17 cellular contexts compared by ENCODE assay signal in the genomic region with DNA sequence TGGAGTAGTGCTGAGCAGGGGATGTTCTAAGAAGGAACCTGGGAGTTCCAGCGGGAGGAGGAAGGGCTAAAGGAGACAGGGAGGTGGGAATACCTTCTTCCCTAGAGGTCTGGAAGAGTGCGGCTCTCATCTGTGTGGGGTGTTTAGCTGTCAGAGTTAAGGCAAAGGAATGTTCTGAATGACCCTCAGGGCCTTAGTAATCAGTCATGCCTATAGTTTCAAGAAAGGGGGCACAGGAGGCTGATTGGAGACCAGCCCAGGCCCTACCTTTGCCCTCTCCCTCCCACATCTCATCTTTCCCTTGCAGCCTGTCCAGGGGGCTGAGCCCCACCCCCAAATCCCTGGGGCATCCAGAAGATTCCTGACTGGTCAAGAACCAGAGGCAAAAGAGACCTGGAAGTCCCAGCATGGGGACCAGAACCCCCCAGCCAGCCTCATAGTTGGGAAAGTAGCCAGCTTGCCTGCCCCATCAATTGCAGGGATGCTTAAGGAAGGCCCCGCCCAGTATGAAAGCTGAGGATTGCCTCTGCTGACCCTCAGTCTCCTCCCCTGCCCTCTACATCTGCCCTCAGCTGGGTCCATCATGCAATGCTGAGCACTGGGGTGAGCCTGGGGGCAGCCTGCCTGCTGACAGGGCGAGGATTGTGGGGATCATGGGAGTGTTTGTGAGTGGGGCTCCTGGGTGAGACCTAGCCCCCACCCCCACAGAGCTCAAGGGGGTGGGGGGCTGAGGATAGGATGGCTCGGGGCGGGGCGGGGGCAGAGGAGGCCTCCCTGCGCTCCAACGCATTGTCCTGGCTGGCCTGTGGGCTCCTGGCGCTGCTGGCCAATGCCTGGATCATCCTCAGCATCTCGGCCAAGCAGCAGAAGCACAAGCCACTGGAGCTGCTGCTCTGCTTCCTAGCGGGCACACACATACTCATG. TPM values are rescaled to one million over a fixed set of nuclear protein-coding genes. Genes with fewer than 3 reads are reported as not detected.
DNase-seq lines count a peak whose midpoint lies in the region; ATAC-seq, FAIRE-seq and TF ChIP-seq lines count a peak whose summit lies in the region.
"Had no signal": no experiment of that assay in that cellular context is flagged by ENCODE, and none has a peak within 500 bp of the region (broad histone marks: within the 10 kb centered on the region; RNA-seq: fewer than 3 reads in every experiment).

No MANE protein-coding gene starts in this region.

- no peaks in the 10 kb centered on the region for H4K20me1 ChIP-seq in HepG2 (ENCODE audit: insufficient read depth, low read length)

- no peak for FAIRE-seq in HepG2 (lab: Jason Lieb, UNC)
- FAIRE-seq: endothelial cell of umbilical vein had no signal

- H2AFZ ChIP-seq in HepG2 (ENCODE audit: low read length): no peak overlapping the region

- H3K4me1 ChIP-seq in HepG2 (ENCODE audit: insufficient read depth, low read length) (peaks cover 37% of the 10 kb centered on the region), right lobe of liver (peaks cover 0 to 5% (median 0%) of the 10 kb centered on the region in 4 donors)

- peaks cover 4% of the 10 kb centered on the region for H3K79me2 ChIP-seq in HepG2 (ENCODE audit: insufficient read depth, low read length)

- WGBS in HepG2 (ENCODE audit: low lambda C conversion rate): 79% methylated on average over 10 of the region's 12 CpGs
- 64% methylated on average over 4 of the region's 12 CpGs for WGBS in right lobe of liver (ENCODE audit: insufficient coverage, low coverage, low lambda C conversion rate, missing lambda C conversion rate)

- DNase-seq in HepG2 (ENCODE audit: low spot score) (no peak), right lobe of liver (no peak), NOMO-1 treated with dmso at 0.1 percent for 144 hours (lab: John Stamatoyannopoulos, UW; ENCODE audit: unreplicated experiment) (no peak), mesenteric fat pad (ENCODE audit: low spot score) (no peak)
- no peak for DNase-seq in effector CD8-positive, alpha-beta T cell (lab: John Stamatoyannopoulos, UW)
- DNase-seq: 8988T; activated CD4-positive, alpha-beta memory T cell treated with anti-CD3 and anti-CD28 coated beads for 36 hours; activated T-cell treated with anti-CD3 and anti-CD28 coated beads, Interleukin-2, amount 50 U/mL, for 72 hours; DMS53; foreskin fibroblast; NCI-H187; stimulated activated naive B cell treated with anti-CD40 and anti-IgM and Interleukin-4, amounts not matched to agents 10 μg/mL and 1 μg/mL and 100 μg/mL, for 72 hours; SW 1271; trophoblast cell had no signal

- no peak for TF ChIP-seq RAD21 in HepG2 (CRISPR knock-in tag; IDR thresholded peaks at IDR 0.05)

- H3K9ac ChIP-seq in HepG2 (ENCODE audit: insufficient read depth, low read depth, low read length): no peak overlapping the region

- H3K36me3 ChIP-seq in HepG2 (replicated peaks in 1 of 2; ENCODE audit: control insufficient read depth in 1 of 2, insufficient read depth in 2 of 2, low read length in 2 of 2): no peaks in the 10 kb centered on the region
- no peaks in the 10 kb centered on the region for H3K36me3 ChIP-seq in right lobe of liver

- CTCF ChIA-PET in HepG2 (lab: Yijun Ruan, JAX; ENCODE audit: low intra/inter-chr PET ratio, low total read pairs): no interaction called here

- POLR2A ChIA-PET in HepG2 (lab: Yijun Ruan, JAX): interaction anchor here (0.6 to 1.0 kb wide), 2 partner anchors 9 to 70 kb away, joined by 3 to 6 read pairs; partner anchors contain the start of gene MLF2

- intact Hi-C loops in HepG2 (cut with micrococcal nuclease; ENCODE audit: unreplicated experiment) (loop anchor here (2.0 to 10.0 kb wide), 2 partner anchors 45 to 209 kb away; no protein-coding TSS in a partner anchor), right lobe of liver (cut with DNase I) (no loop called here)

- H3K4me2 ChIP-seq in HepG2 (ENCODE audit: low read depth, low read length): no peak overlapping the region

- H3K9me3 ChIP-seq in HepG2 (ENCODE audit: low read length) (no peaks in the 10 kb centered on the region), right lobe of liver (no peaks in the 10 kb centered on the region), iPS-18c (ENCODE audit: control insufficient read depth, insufficient read depth, low read length) (no peaks in the 10 kb centered on the region)

- TF ChIP-seq CTCF in HepG2 (CRISPR knock-in tag; IDR thresholded peaks at IDR 0.05) (no peak), right lobe of liver (IDR thresholded peaks at IDR 0.05) (no peak)

- no TSS peak for BruUV-seq in HepG2 (replicated peaks; lab: Mats Ljungman, UMichigan)

- in situ Hi-C loops in HepG2 (cut with HindIII; ENCODE audit: extremely low pct_ligation_motif_present, low pct_unique_long_range_greater_than_20kb): no loop called here

- no peak for TF ChIP-seq POLR2A in HepG2 (IDR thresholded peaks at IDR 0.05; ENCODE audit: insufficient read depth in 1 of 2, low read depth in 2 of 2, low read length in 2 of 2)
- TF ChIP-seq POLR2A in right lobe of liver (IDR thresholded peaks at IDR 0.05): no peak

- peaks cover 5 to 22% of the 10 kb centered on the region in 2 experiments; a peak in 4 of 5 replicates for H3K27me3 ChIP-seq in HepG2 (ENCODE audit: control insufficient read depth in 1 of 2, insufficient read depth in 2 of 2, low read length in 2 of 2)
- no peaks in the 10 kb centered on the region for H3K27me3 ChIP-seq in right lobe of liver

- H3K4me3 ChIP-seq in HepG2 (replicated peaks in 1 of 3; ENCODE audit: insufficient read depth in 1 of 3, low read depth in 2 of 3, low read length in 3 of 3) (no peak overlapping the region), right lobe of liver (no peak overlapping the region), iPS-18c (ENCODE audit: insufficient read depth, low read depth, low read length) (peak overlapping the region; percentile 59; the same call in 1 of the 2 replicates)

- ATAC-seq in HepG2 (no peak), right lobe of liver (no peak)
- ATAC-seq: activated T-cell treated with anti-CD3 and anti-CD28 coated beads, Interleukin-2, amount 50 U/mL, for 72 hours; stimulated activated naive B cell treated with anti-CD40 and anti-IgM and Interleukin-4, amounts not matched to agents 10 μg/mL and 1 μg/mL and 100 μg/mL, for 72 hours had no signal

- no peak for TF ChIP-seq EP300 in HepG2 (IDR thresholded peaks at IDR 0.05; ENCODE audit: low read depth in 2 of 2, low read length in 2 of 2)
- no peak for TF ChIP-seq EP300 in HepG2 (CRISPR knock-in tag; IDR thresholded peaks at IDR 0.05; ENCODE audit: borderline replicate concordance)

- H3K27ac ChIP-seq in HepG2 (ENCODE audit: extremely low read length, insufficient read depth, low read length) (no peak overlapping the region), right lobe of liver (no peak overlapping the region)
- H3K27ac ChIP-seq: C4-2B had no signal

RNA-seq across cellular contexts. Expression of gene GPR162, which starts 1.8 kb away (rescaled TPM):
- total RNA-seq in HepG2 (2016; rRNA removed; fragmentation: Illumina TruSeq; extraction: Trizol): not detected in 2 replicates
- total RNA-seq in HepG2 (2016; cell fraction: cytosol; rRNA removed; fragmentation: Illumina TruSeq; extraction: Trizol; ENCODE audit: low read depth): not detected in 2 replicates
- not detected in 2 replicates for total RNA-seq in HepG2 (2016; cell fraction: insoluble cytoplasmic fraction; rRNA removed; fragmentation: Illumina TruSeq; extraction: Trizol)
- total RNA-seq in HepG2 (2016; cell fraction: membrane; rRNA removed; fragmentation: Illumina TruSeq; extraction: Trizol): not detected in 2 replicates
- total RNA-seq in HepG2 (2016; cell fraction: nucleus; rRNA removed; fragmentation: Illumina TruSeq; extraction: Trizol): not detected in 2 replicates
- 0.08 and 0.10 TPM in 2 replicates for polyA plus RNA-seq in HepG2 (2011; rRNA removed)
- polyA plus RNA-seq in HepG2 (2011; cell fraction: cytosol; rRNA removed): 0.05 and 0.08 TPM in 2 replicates
- 0.34 and 0.66 TPM in 2 replicates for polyA plus RNA-seq in HepG2 (2011; cell fraction: nucleus; rRNA removed)
- polyA plus RNA-seq in HepG2 (2012): 0.51 and 0.78 TPM in 2 replicates
- polyA plus RNA-seq in HepG2 (2016; cell fraction: cytosol; fragmentation: Illumina TruSeq; extraction: Trizol; ENCODE audit: low read depth): not detected in 2 replicates
- polyA plus RNA-seq in HepG2 (2016; cell fraction: insoluble cytoplasmic fraction; fragmentation: Illumina TruSeq; extraction: Trizol; ENCODE audit: low read depth): not detected in 2 replicates
- not detected in 2 replicates for polyA plus RNA-seq in HepG2 (2016; cell fraction: membrane; fragmentation: Illumina TruSeq; extraction: Trizol; ENCODE audit: low read depth)
- polyA plus RNA-seq in HepG2 (2016; cell fraction: nucleus; fragmentation: Illumina TruSeq; extraction: Trizol; ENCODE audit: insufficient read depth, low read depth): not detected in 2 replicates
- polyA minus RNA-seq in HepG2 (2011; rRNA and poly(A)+ RNA removed; ENCODE audit: low replicate concordance): not detected in 2 replicates
- polyA minus RNA-seq in HepG2 (2011; cell fraction: cytosol; rRNA and poly(A)+ RNA removed): not detected in 2 replicates
- polyA minus RNA-seq in HepG2 (2011; cell fraction: nucleus; rRNA and poly(A)+ RNA removed): not detected in 2 replicates
- 1 to 10 TPM in 4 of 6 experiments, under 1 TPM in 2; 0.37 to 3.1 (median 2.1) TPM for total RNA-seq in right lobe of liver
- 7.0 TPM for total RNA-seq in mesenteric fat pad

RNA-seq across cellular contexts. Expression of gene P3H3, which starts 4.8 kb away (rescaled TPM):
- 7.9 and 20.5 TPM in 2 replicates for total RNA-seq in HepG2 (2016; rRNA removed; fragmentation: Illumina TruSeq; extraction: Trizol)
- total RNA-seq in HepG2 (2016; cell fraction: cytosol; rRNA removed; fragmentation: Illumina TruSeq; extraction: Trizol; ENCODE audit: low read depth): 14.4 and 19.9 TPM in 2 replicates
- 6.3 and 20.7 TPM in 2 replicates for total RNA-seq in HepG2 (2016; cell fraction: insoluble cytoplasmic fraction; rRNA removed; fragmentation: Illumina TruSeq; extraction: Trizol)
- 5.4 and 5.7 TPM in 2 replicates for total RNA-seq in HepG2 (2016; cell fraction: membrane; rRNA removed; fragmentation: Illumina TruSeq; extraction: Trizol)
- 23.7 and 28.0 TPM in 2 replicates for total RNA-seq in HepG2 (2016; cell fraction: nucleus; rRNA removed; fragmentation: Illumina TruSeq; extraction: Trizol)
- polyA plus RNA-seq in HepG2 (2011; rRNA removed): 20.1 and 21.1 TPM in 2 replicates
- polyA plus RNA-seq in HepG2 (2011; cell fraction: cytosol; rRNA removed): 12.3 and 21.8 TPM in 2 replicates
- polyA plus RNA-seq in HepG2 (2011; cell fraction: nucleus; rRNA removed): 72.0 and 79.4 TPM in 2 replicates
- 20.2 and 27.2 TPM in 2 replicates for polyA plus RNA-seq in HepG2 (2012)
- polyA plus RNA-seq in HepG2 (2016; cell fraction: cytosol; fragmentation: Illumina TruSeq; extraction: Trizol; ENCODE audit: low read depth): 1.8 and 2.1 TPM in 2 replicates
- polyA plus RNA-seq in HepG2 (2016; cell fraction: insoluble cytoplasmic fraction; fragmentation: Illumina TruSeq; extraction: Trizol; ENCODE audit: low read depth): 8.0 and 10.2 TPM in 2 replicates
- polyA plus RNA-seq in HepG2 (2016; cell fraction: membrane; fragmentation: Illumina TruSeq; extraction: Trizol; ENCODE audit: low read depth): 3.0 and 3.3 TPM in 2 replicates
- polyA plus RNA-seq in HepG2 (2016; cell fraction: nucleus; fragmentation: Illumina TruSeq; extraction: Trizol; ENCODE audit: insufficient read depth, low read depth): 52.6 and 56.5 TPM in 2 replicates
- 0.12 and 24.7 TPM in 2 replicates for polyA minus RNA-seq in HepG2 (2011; rRNA and poly(A)+ RNA removed; ENCODE audit: low replicate concordance)
- polyA minus RNA-seq in HepG2 (2011; cell fraction: cytosol; rRNA and poly(A)+ RNA removed): 10.2 and 13.7 TPM in 2 replicates
- polyA minus RNA-seq in HepG2 (2011; cell fraction: nucleus; rRNA and poly(A)+ RNA removed): 19.1 and 20.3 TPM in 2 replicates
- 1 to 10 TPM in 5 of 6 experiments, under 1 TPM in 1; 0.98 to 2.1 (median 1.5) TPM for total RNA-seq in right lobe of liver
- total RNA-seq in mesenteric fat pad: 11.1 TPM

RNA-seq across cellular contexts. Expression of gene GNB3, which starts 17.3 kb away (rescaled TPM):
- total RNA-seq in HepG2 (2016; rRNA removed; fragmentation: Illumina TruSeq; extraction: Trizol): 0.17 and 1.3 TPM in 2 replicates
- total RNA-seq in HepG2 (2016; cell fraction: cytosol; rRNA removed; fragmentation: Illumina TruSeq; extraction: Trizol; ENCODE audit: low read depth): 0.26 and 0.30 TPM in 2 replicates
- 0.15 and 0.84 TPM in 2 replicates for total RNA-seq in HepG2 (2016; cell fraction: insoluble cytoplasmic fraction; rRNA removed; fragmentation: Illumina TruSeq; extraction: Trizol)
- total RNA-seq in HepG2 (2016; cell fraction: membrane; rRNA removed; fragmentation: Illumina TruSeq; extraction: Trizol): 0.14 and 0.46 TPM in 2 replicates
- 0.84 and 2.6 TPM in 2 replicates for total RNA-seq in HepG2 (2016; cell fraction: nucleus; rRNA removed; fragmentation: Illumina TruSeq; extraction: Trizol)
- 3.6 and 3.8 TPM in 2 replicates for polyA plus RNA-seq in HepG2 (2011; rRNA removed)
- 0.58 and 1.0 TPM in 2 replicates for polyA plus RNA-seq in HepG2 (2011; cell fraction: cytosol; rRNA removed)
- 31.0 and 48.1 TPM in 2 replicates for polyA plus RNA-seq in HepG2 (2011; cell fraction: nucleus; rRNA removed)
- 1.9 and 2.1 TPM in 2 replicates for polyA plus RNA-seq in HepG2 (2012)
- 0.17 and 0.24 TPM in 2 replicates for polyA plus RNA-seq in HepG2 (2016; cell fraction: cytosol; fragmentation: Illumina TruSeq; extraction: Trizol; ENCODE audit: low read depth)
- 0.56 and 0.57 TPM in 2 replicates for polyA plus RNA-seq in HepG2 (2016; cell fraction: insoluble cytoplasmic fraction; fragmentation: Illumina TruSeq; extraction: Trizol; ENCODE audit: low read depth)
- 0.18 and 0.34 TPM in 2 replicates for polyA plus RNA-seq in HepG2 (2016; cell fraction: membrane; fragmentation: Illumina TruSeq; extraction: Trizol; ENCODE audit: low read depth)
- 9.0 and 13.6 TPM in 2 replicates for polyA plus RNA-seq in HepG2 (2016; cell fraction: nucleus; fragmentation: Illumina TruSeq; extraction: Trizol; ENCODE audit: insufficient read depth, low read depth)
- 0.07 and 2.9 TPM in 2 replicates for polyA minus RNA-seq in HepG2 (2011; rRNA and poly(A)+ RNA removed; ENCODE audit: low replicate concordance)
- polyA minus RNA-seq in HepG2 (2011; cell fraction: cytosol; rRNA and poly(A)+ RNA removed): not detected in 2 replicates
- 8.1 and 8.2 TPM in 2 replicates for polyA minus RNA-seq in HepG2 (2011; cell fraction: nucleus; rRNA and poly(A)+ RNA removed)
- total RNA-seq in right lobe of liver: under 1 TPM in 4 of 6 experiments, not detected in 2; 0.17 to 0.51 (median 0.43) TPM
- total RNA-seq in mesenteric fat pad: 1.2 TPM

RNA-seq across cellular contexts. Expression of gene CDCA3, which starts 27.7 kb away (rescaled TPM):
- total RNA-seq in HepG2 (2016; rRNA removed; fragmentation: Illumina TruSeq; extraction: Trizol) (51.9 and 56.5 TPM in 2 replicates), right lobe of liver (1 to 10 TPM in 4 of 6 experiments, under 1 TPM in 2; 0.62 to 1.7 (median 1.3) TPM), mesenteric fat pad (0.16 TPM)
- total RNA-seq in HepG2 (2016; cell fraction: cytosol; rRNA removed; fragmentation: Illumina TruSeq; extraction: Trizol; ENCODE audit: low read depth): 18.2 and 19.1 TPM in 2 replicates
- total RNA-seq in HepG2 (2016; cell fraction: insoluble cytoplasmic fraction; rRNA removed; fragmentation: Illumina TruSeq; extraction: Trizol): 50.0 and 55.6 TPM in 2 replicates
- total RNA-seq in HepG2 (2016; cell fraction: membrane; rRNA removed; fragmentation: Illumina TruSeq; extraction: Trizol): 20.4 and 21.6 TPM in 2 replicates
- total RNA-seq in HepG2 (2016; cell fraction: nucleus; rRNA removed; fragmentation: Illumina TruSeq; extraction: Trizol): 31.7 and 43.0 TPM in 2 replicates
- 21.8 and 32.7 TPM in 2 replicates for polyA plus RNA-seq in HepG2 (2011; rRNA removed)
- 13.5 and 33.7 TPM in 2 replicates for polyA plus RNA-seq in HepG2 (2011; cell fraction: cytosol; rRNA removed)
- 64.2 and 90.2 TPM in 2 replicates for polyA plus RNA-seq in HepG2 (2011; cell fraction: nucleus; rRNA removed)
- 11.7 and 21.3 TPM in 2 replicates for polyA plus RNA-seq in HepG2 (2012)
- 16.4 and 16.7 TPM in 2 replicates for polyA plus RNA-seq in HepG2 (2016; cell fraction: cytosol; fragmentation: Illumina TruSeq; extraction: Trizol; ENCODE audit: low read depth)
- 57.9 and 60.0 TPM in 2 replicates for polyA plus RNA-seq in HepG2 (2016; cell fraction: insoluble cytoplasmic fraction; fragmentation: Illumina TruSeq; extraction: Trizol; ENCODE audit: low read depth)
- 15.5 and 16.6 TPM in 2 replicates for polyA plus RNA-seq in HepG2 (2016; cell fraction: membrane; fragmentation: Illumina TruSeq; extraction: Trizol; ENCODE audit: low read depth)
- 101 and 114 TPM in 2 replicates for polyA plus RNA-seq in HepG2 (2016; cell fraction: nucleus; fragmentation: Illumina TruSeq; extraction: Trizol; ENCODE audit: insufficient read depth, low read depth)
- 37.9 and 93.4 TPM in 2 replicates for polyA minus RNA-seq in HepG2 (2011; rRNA and poly(A)+ RNA removed; ENCODE audit: low replicate concordance)
- 13.8 and 22.5 TPM in 2 replicates for polyA minus RNA-seq in HepG2 (2011; cell fraction: cytosol; rRNA and poly(A)+ RNA removed)
- polyA minus RNA-seq in HepG2 (2011; cell fraction: nucleus; rRNA and poly(A)+ RNA removed): 19.8 and 31.5 TPM in 2 replicates

RNA-seq across cellular contexts. Expression of gene USP5, which starts 28.5 kb away (rescaled TPM):
- total RNA-seq in HepG2 (2016; rRNA removed; fragmentation: Illumina TruSeq; extraction: Trizol): 53.4 and 56.0 TPM in 2 replicates
- 5.2 and 5.4 TPM in 2 replicates for total RNA-seq in HepG2 (2016; cell fraction: cytosol; rRNA removed; fragmentation: Illumina TruSeq; extraction: Trizol; ENCODE audit: low read depth)
- 45.2 and 58.2 TPM in 2 replicates for total RNA-seq in HepG2 (2016; cell fraction: insoluble cytoplasmic fraction; rRNA removed; fragmentation: Illumina TruSeq; extraction: Trizol)
- 10.8 and 12.8 TPM in 2 replicates for total RNA-seq in HepG2 (2016; cell fraction: membrane; rRNA removed; fragmentation: Illumina TruSeq; extraction: Trizol)
- total RNA-seq in HepG2 (2016; cell fraction: nucleus; rRNA removed; fragmentation: Illumina TruSeq; extraction: Trizol): 32.6 and 33.8 TPM in 2 replicates
- 39.6 and 42.8 TPM in 2 replicates for polyA plus RNA-seq in HepG2 (2011; rRNA removed)
- polyA plus RNA-seq in HepG2 (2011; cell fraction: cytosol; rRNA removed): 27.0 and 32.1 TPM in 2 replicates
- polyA plus RNA-seq in HepG2 (2011; cell fraction: nucleus; rRNA removed): 68.8 and 89.3 TPM in 2 replicates
- 27.9 and 33.1 TPM in 2 replicates for polyA plus RNA-seq in HepG2 (2012)
- 4.2 and 4.5 TPM in 2 replicates for polyA plus RNA-seq in HepG2 (2016; cell fraction: cytosol; fragmentation: Illumina TruSeq; extraction: Trizol; ENCODE audit: low read depth)
- 34.9 and 45.9 TPM in 2 replicates for polyA plus RNA-seq in HepG2 (2016; cell fraction: insoluble cytoplasmic fraction; fragmentation: Illumina TruSeq; extraction: Trizol; ENCODE audit: low read depth)
- polyA plus RNA-seq in HepG2 (2016; cell fraction: membrane; fragmentation: Illumina TruSeq; extraction: Trizol; ENCODE audit: low read depth): 7.6 and 9.6 TPM in 2 replicates
- 58.8 and 61.0 TPM in 2 replicates for polyA plus RNA-seq in HepG2 (2016; cell fraction: nucleus; fragmentation: Illumina TruSeq; extraction: Trizol; ENCODE audit: insufficient read depth, low read depth)
- 91.2 and 159 TPM in 2 replicates for polyA minus RNA-seq in HepG2 (2011; rRNA and poly(A)+ RNA removed; ENCODE audit: low replicate concordance)
- polyA minus RNA-seq in HepG2 (2011; cell fraction: cytosol; rRNA and poly(A)+ RNA removed): 29.6 and 30.0 TPM in 2 replicates
- 21.5 and 25.2 TPM in 2 replicates for polyA minus RNA-seq in HepG2 (2011; cell fraction: nucleus; rRNA and poly(A)+ RNA removed)
- 10 to 100 TPM; 38.2 to 59.5 (median 42.6) TPM for total RNA-seq in right lobe of liver
- total RNA-seq in mesenteric fat pad: 74.8 TPM
